Comparison of ENCODE assay signal across 9 cellular contexts in the genomic region with DNA sequence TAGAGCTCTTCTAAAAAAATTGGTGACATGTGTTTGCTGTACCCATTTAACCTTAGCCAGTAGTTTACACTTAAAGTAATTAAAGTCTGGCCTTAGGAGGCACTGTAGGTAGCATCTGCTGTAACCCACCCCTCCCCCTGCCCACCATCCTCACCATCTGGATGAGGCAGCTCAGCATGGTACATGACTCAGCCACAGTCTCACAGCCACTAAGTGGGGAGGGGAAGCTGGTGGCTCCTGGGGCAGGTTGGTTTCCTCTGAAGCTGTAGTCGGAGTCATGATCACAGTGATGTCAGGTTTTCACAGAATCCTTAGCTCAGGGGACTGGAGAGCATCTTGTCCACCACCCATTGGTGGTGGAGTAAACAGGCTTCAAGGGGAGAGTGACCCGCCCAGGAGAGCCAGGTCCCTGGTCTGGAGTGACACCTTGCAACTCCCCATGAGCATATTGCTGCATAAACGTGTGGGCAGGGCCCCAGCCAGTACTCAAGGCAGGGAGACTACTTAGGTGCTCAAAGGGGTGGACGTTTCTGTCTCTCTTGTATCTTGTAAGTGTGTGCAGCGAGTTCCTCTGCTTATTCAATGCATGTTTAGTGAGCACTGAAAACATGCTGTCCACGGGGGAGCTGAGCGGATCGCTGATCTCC.
DNase-seq lines count a peak whose midpoint lies in the region; ATAC-seq and TF ChIP-seq lines count a peak whose summit lies in the region.
"Had no signal": no experiment of that assay in that cellular context is flagged by ENCODE, and none has a peak within 500 bp of the region (broad histone marks: within the 10 kb centered on the region; RNA-seq: fewer than 3 reads in every experiment).

No MANE protein-coding gene starts in this region.

- TF ChIP-seq CTCF in progenitor cell of endocrine pancreas (IDR thresholded peaks at IDR 0.05; ENCODE audit: unreplicated experiment) = no peak

- no peaks in the 10 kb centered on the region for H3K9me3 ChIP-seq in KOPT-K1 (ENCODE audit: insufficient read depth, low read length, poor library complexity, severe bottlenecking)

- DNase-seq in activated CD4-positive, alpha-beta T cell treated with anti-CD3 and anti-CD28 coated beads for 48 hours = peak; percentile 75
- DNase-seq in effector memory CD8-positive, alpha-beta T cell = no peak
- DNase-seq in stimulated activated CD4-positive, alpha-beta T cell treated with anti-CD3 and anti-CD28 coated beads, TNF-alpha, amount 100 ng/mL, for 1 hour (ENCODE audit: low read depth in 3 of 3, low spot score in 1 of 3) = peak in 2 of 3 donors; percentile 20 to 29
- DNase-seq in NOMO-1 (lab: John Stamatoyannopoulos, UW; ENCODE audit: unreplicated experiment in 2 of 2) = no peak
- no peak for DNase-seq in NCI-H1436 treated with DMSO at 0.1 percent for 48 hours (lab: John Stamatoyannopoulos, UW)
- no peak for DNase-seq in progenitor cell of endocrine pancreas (ENCODE audit: low spot score, unreplicated experiment)

- peak overlapping the region; percentile 17 for H3K27ac ChIP-seq in KOPT-K1 (ENCODE audit: low read depth, low read length, poor library complexity, severe bottlenecking)

- H3K36me3 Mint-ChIP-seq in effector memory CD8-positive, alpha-beta T cell (ENCODE audit: insufficient read depth) = peaks cover 3% of the 10 kb centered on the region
- H3K36me3 Mint-ChIP-seq in progenitor cell of endocrine pancreas (ENCODE audit: insufficient read depth) = peaks cover 5% of the 10 kb centered on the region

- no peaks in the 10 kb centered on the region for H3K27me3 Mint-ChIP-seq in effector memory CD8-positive, alpha-beta T cell
- no peaks in the 10 kb centered on the region for H3K27me3 Mint-ChIP-seq in progenitor cell of endocrine pancreas

- H3K9me3 Mint-ChIP-seq in effector memory CD8-positive, alpha-beta T cell = no peaks in the 10 kb centered on the region
- H3K9me3 Mint-ChIP-seq in progenitor cell of endocrine pancreas (ENCODE audit: low read depth) = no peaks in the 10 kb centered on the region

- peaks cover 18% of the 10 kb centered on the region for H3K36me3 ChIP-seq in KOPT-K1 (ENCODE audit: insufficient read depth, low read length)

- peak; percentile 70 for ATAC-seq in effector memory CD8-positive, alpha-beta T cell (replicated peaks)
- no peak for ATAC-seq in GM18867 (IDR thresholded peaks at IDR 0.05; ENCODE audit: unreplicated experiment)
- ATAC-seq: GM12878 had no signal

- peaks cover 10 to 14% of the 10 kb centered on the region in 2 donors for H3K4me1 Mint-ChIP-seq in effector memory CD8-positive, alpha-beta T cell (ENCODE audit: low read depth in 2 of 2)
- H3K4me1 Mint-ChIP-seq in progenitor cell of endocrine pancreas (ENCODE audit: low read depth) = peaks cover 22% of the 10 kb centered on the region

- no peak overlapping the region for H3K4me3 Mint-ChIP-seq in effector memory CD8-positive, alpha-beta T cell
- no peak overlapping the region for H3K4me3 Mint-ChIP-seq in progenitor cell of endocrine pancreas (ENCODE audit: low read depth)

- H3K27ac Mint-ChIP-seq in effector memory CD8-positive, alpha-beta T cell = peak overlapping the region; percentile 0 to 61
- no peak overlapping the region for H3K27ac Mint-ChIP-seq in progenitor cell of endocrine pancreas

Comparison
In these comparisons a context has a peak if more than half of its experiments do, and no peak if none do; other contexts are left out.
1. DNase-seq: peak in activated CD4-positive, alpha-beta T cell treated with anti-CD3 and anti-CD28 coated beads for 48 hours (single experiment) and stimulated activated CD4-positive, alpha-beta T cell treated with anti-CD3 and anti-CD28 coated beads, TNF-alpha, amount 100 ng/mL, for 1 hour (2 of 3); none in effector memory CD8-positive, alpha-beta T cell (0 of 3), NOMO-1 (0 of 2), NCI-H1436 treated with DMSO at 0.1 percent for 48 hours (single experiment) and progenitor cell of endocrine pancreas (single experiment).